In genomic region chr10:4512557-4513286, GRCh38 we compare ENCODE assay signal across 8 cellular contexts.
DNase-seq lines count a peak whose midpoint lies in the region; ATAC-seq and TF ChIP-seq lines count a peak whose summit lies in the region.

No MANE protein-coding gene starts in this region.

- H3K9me3 ChIP-seq in left lung = peaks cover 0 to 3% of the 10 kb centered on the region in 2 donors

- no peak overlapping the region for H2AFZ ChIP-seq in KMS-11 (ENCODE audit: low read depth)

- peak; percentile 23; the same call in 1 of the 2 replicates for TF ChIP-seq CTCF in KMS-11 (conservative IDR thresholded peaks at IDR 0.05; ENCODE audit: low read depth, low read length)
- peak; percentile 52 for TF ChIP-seq CTCF in MCF 10A (IDR thresholded peaks at IDR 0.05; ENCODE audit: unreplicated experiment)
- TF ChIP-seq CTCF in left lung (IDR thresholded peaks at IDR 0.05) = peak; percentile 24 to 32

- no peaks in the 10 kb centered on the region for H3K27me3 ChIP-seq in KMS-11 (ENCODE audit: insufficient read depth, low read depth)
- H3K27me3 ChIP-seq in left lung = no peaks in the 10 kb centered on the region

- ATAC-seq in left lung = peak; percentile 73
- no peak for ATAC-seq in HG02623 (IDR thresholded peaks at IDR 0.05; ENCODE audit: unreplicated experiment)
- ATAC-seq in GM21723 (IDR thresholded peaks at IDR 0.05; ENCODE audit: unreplicated experiment) = no peak

- no peaks in the 10 kb centered on the region for H3K4me1 ChIP-seq in KMS-11 (ENCODE audit: low read depth, poor library complexity, severe bottlenecking)
- H3K4me1 ChIP-seq in left lung = peaks cover 5 to 24% of the 10 kb centered on the region in 2 donors

- no TSS peak for BruUV-seq in MCF 10A (replicated peaks; lab: Mats Ljungman, UMichigan)

- no peaks in the 10 kb centered on the region for H3K79me2 ChIP-seq in KMS-11 (ENCODE audit: insufficient read depth, low read depth)

- no peak overlapping the region for H3K4me2 ChIP-seq in KMS-11

- intact Hi-C loops in MCF 10A (cut with micrococcal nuclease) = loop anchor here (1.0 to 5.0 kb wide), 5 partner anchors 144 to 730 kb away; no protein-coding TSS in a partner anchor
- intact Hi-C loops in left lung (cut with DNase I) = loop anchor here in 1 of 2 donors (10.0 kb wide), 1 partner anchor 132 kb away; no protein-coding TSS in a partner anchor
- intact Hi-C loops in activated T-helper 1 cell treated with anti-CD3 and anti-CD28 coated beads, Interleukin-12 subunit alpha, Interleukin-12 subunit beta, Interleukin-2, Interleukin-4 antibody, amounts not matched to agents 30 ng/mL and 10 ng/mL and 1 ng/mL, durations not matched to agents 14 hours and 24 hours and 36 hours (cut with micrococcal nuclease) = loop anchor here (2.0 kb wide), 1 partner anchor 144 kb away; no protein-coding TSS in a partner anchor

- no peaks in the 10 kb centered on the region for H3K27me3 Mint-ChIP-seq in MCF 10A (ENCODE audit: insufficient read depth, unreplicated experiment)
- H3K27me3 Mint-ChIP-seq in activated T-helper 1 cell treated with anti-CD3 and anti-CD28 coated beads, Interleukin-12 subunit alpha, Interleukin-12 subunit beta, Interleukin-2, Interleukin-4 antibody, amounts not matched to agents 30 ng/mL and 10 ng/mL and 1 ng/mL, durations not matched to agents 14 hours and 24 hours and 36 hours (ENCODE audit: insufficient read depth) = peaks cover 13% of the 10 kb centered on the region

- H3K4me3 Mint-ChIP-seq in MCF 10A (ENCODE audit: unreplicated experiment) = no peak overlapping the region
- no peak overlapping the region for H3K4me3 Mint-ChIP-seq in activated T-helper 1 cell treated with anti-CD3 and anti-CD28 coated beads, Interleukin-12 subunit alpha, Interleukin-12 subunit beta, Interleukin-2, Interleukin-4 antibody, amounts not matched to agents 30 ng/mL and 10 ng/mL and 1 ng/mL, durations not matched to agents 14 hours and 24 hours and 36 hours

- CTCF ChIA-PET in MCF 10A (lab: Yijun Ruan, JAX) = interaction anchor here (0.6 to 1.4 kb wide), 11 partner anchors 9 to 254 kb away, joined by 3 to 8 read pairs (median 4); no protein-coding TSS in a partner anchor

- H3K36me3 ChIP-seq in KMS-11 (ENCODE audit: insufficient read depth) (no peaks in the 10 kb centered on the region), left lung (no peaks in the 10 kb centered on the region)

- DNase-seq in COLO829 (ENCODE audit: low spot score) = peak; percentile 30
- peak; percentile 78 for DNase-seq in MCF 10A (ENCODE audit: unreplicated experiment)
- peak in 1 of 2 donors; percentile 44 for DNase-seq in left lung
- no peak for DNase-seq in activated T-helper 1 cell treated with anti-CD3 and anti-CD28 coated beads, Interleukin-12 subunit alpha, Interleukin-12 subunit beta, Interleukin-2, Interleukin-4 antibody, amounts not matched to agents 30 ng/mL and 10 ng/mL and 1 ng/mL, durations not matched to agents 14 hours and 24 hours and 36 hours (ENCODE audit: low spot score)
- DNase-seq in NCI-H1048 (lab: John Stamatoyannopoulos, UW) = no peak

- H3K27ac ChIP-seq in KMS-11 (no peak overlapping the region), left lung (no peak overlapping the region)

- peaks cover 9% of the 10 kb centered on the region for H3K4me1 Mint-ChIP-seq in MCF 10A (ENCODE audit: insufficient read depth, unreplicated experiment)
- H3K4me1 Mint-ChIP-seq in activated T-helper 1 cell treated with anti-CD3 and anti-CD28 coated beads, Interleukin-12 subunit alpha, Interleukin-12 subunit beta, Interleukin-2, Interleukin-4 antibody, amounts not matched to agents 30 ng/mL and 10 ng/mL and 1 ng/mL, durations not matched to agents 14 hours and 24 hours and 36 hours (ENCODE audit: low read depth) = peaks cover 12% of the 10 kb centered on the region

- H3K27ac Mint-ChIP-seq in MCF 10A (ENCODE audit: low read depth, unreplicated experiment) = peak overlapping the region; percentile 76
- H3K27ac Mint-ChIP-seq in activated T-helper 1 cell treated with anti-CD3 and anti-CD28 coated beads, Interleukin-12 subunit alpha, Interleukin-12 subunit beta, Interleukin-2, Interleukin-4 antibody, amounts not matched to agents 30 ng/mL and 10 ng/mL and 1 ng/mL, durations not matched to agents 14 hours and 24 hours and 36 hours = no peak overlapping the region

- POLR2A ChIA-PET in MCF 10A (lab: Yijun Ruan, JAX) = interaction anchor here (0.6 to 2.0 kb wide), 7 partner anchors 10 to 728 kb away, joined by 3 to 7 read pairs (median 5); partner anchors contain the start of gene KLF6

- H3K4me3 ChIP-seq in KMS-11 (IDR thresholded peaks at IDR 0.05; ENCODE audit: insufficient read depth, low read depth, low read length) = no peak overlapping the region
- H3K4me3 ChIP-seq in left lung = no peak overlapping the region

- no peak overlapping the region for H3K9ac ChIP-seq in KMS-11

- no peaks in the 10 kb centered on the region for H4K20me1 ChIP-seq in KMS-11 (ENCODE audit: insufficient read depth)

- peaks cover 6% of the 10 kb centered on the region for H3K36me3 Mint-ChIP-seq in MCF 10A (ENCODE audit: insufficient read depth, unreplicated experiment)
- H3K36me3 Mint-ChIP-seq in activated T-helper 1 cell treated with anti-CD3 and anti-CD28 coated beads, Interleukin-12 subunit alpha, Interleukin-12 subunit beta, Interleukin-2, Interleukin-4 antibody, amounts not matched to agents 30 ng/mL and 10 ng/mL and 1 ng/mL, durations not matched to agents 14 hours and 24 hours and 36 hours (ENCODE audit: low read depth) = peaks cover 1% of the 10 kb centered on the region

- H3K9me3 Mint-ChIP-seq in MCF 10A (ENCODE audit: unreplicated experiment) = peaks cover 9% of the 10 kb centered on the region
- H3K9me3 Mint-ChIP-seq in activated T-helper 1 cell treated with anti-CD3 and anti-CD28 coated beads, Interleukin-12 subunit alpha, Interleukin-12 subunit beta, Interleukin-2, Interleukin-4 antibody, amounts not matched to agents 30 ng/mL and 10 ng/mL and 1 ng/mL, durations not matched to agents 14 hours and 24 hours and 36 hours = no peaks in the 10 kb centered on the region

Comparison
In these comparisons a context has a peak if more than half of its experiments do, and no peak if none do; other contexts are left out.
1. DNase-seq: peak in COLO829 (single experiment) and MCF 10A (single experiment); none in activated T-helper 1 cell treated with anti-CD3 and anti-CD28 coated beads, Interleukin-12 subunit alpha, Interleukin-12 subunit beta, Interleukin-2, Interleukin-4 antibody, amounts not matched to agents 30 ng/mL and 10 ng/mL and 1 ng/mL, durations not matched to agents 14 hours and 24 hours and 36 hours (single experiment) and NCI-H1048 (single experiment).
2. Peak in every context shown above with its lines, with median percentiles within 50 percentile points of each other: CTCF ChIP-seq.